In the genomic region with DNA sequence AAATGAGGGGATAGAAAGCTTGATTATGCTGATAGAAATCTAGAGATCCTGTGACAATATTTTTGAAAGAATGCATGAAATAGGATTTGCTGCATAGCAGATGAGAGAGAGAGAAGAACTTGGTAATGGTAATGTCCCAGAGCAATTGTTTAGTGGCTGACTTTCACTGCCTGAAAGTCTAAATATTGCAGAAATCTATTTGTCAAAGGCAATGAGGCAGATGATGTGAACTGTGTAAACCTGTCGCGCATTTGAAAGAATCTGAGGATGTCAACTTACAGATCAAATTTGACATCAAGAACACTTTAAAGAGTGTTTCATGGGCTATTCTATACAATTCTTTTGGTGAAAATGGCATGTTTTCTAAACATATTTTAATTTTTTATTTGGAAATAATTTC, we compare ENCODE assay signal across 3 cellular contexts.
"Had no signal": no experiment of that assay in that cellular context is flagged by ENCODE, and none has a peak within 500 bp of the region (broad histone marks: within the 10 kb centered on the region; RNA-seq: fewer than 3 reads in every experiment).

No MANE protein-coding gene starts in this region.

- H3K4me3 ChIP-seq: GM12878 had no signal

- ATAC-seq: GM12878 had no signal

- DNase-seq: GDM1, GF-D8 had no signal
